ENCODE assay signal across 2 cellular contexts in the genomic region with DNA sequence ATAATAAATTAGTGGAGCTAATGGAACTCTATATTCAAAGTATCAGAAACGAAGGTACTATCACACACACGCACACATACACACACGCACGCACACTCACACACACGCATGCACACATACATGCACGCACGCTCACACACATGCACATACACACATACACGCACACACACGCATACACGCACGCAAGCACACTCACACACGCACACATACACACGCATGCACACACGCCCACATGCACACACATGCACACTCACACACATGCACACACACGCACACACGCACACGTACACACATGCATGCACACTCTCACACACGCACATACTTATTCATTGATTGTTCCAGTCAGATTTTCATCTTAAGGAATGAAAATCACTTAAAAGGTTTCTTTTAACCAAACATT.
TF ChIP-seq lines count a peak whose summit lies in the region.

No MANE protein-coding gene starts in this region.

TF ChIP-seq in HepG2, 621 proteins besides CTCF, POLR2A, EP300 and RAD21:
- TF ChIP-seq, protein P1, sequence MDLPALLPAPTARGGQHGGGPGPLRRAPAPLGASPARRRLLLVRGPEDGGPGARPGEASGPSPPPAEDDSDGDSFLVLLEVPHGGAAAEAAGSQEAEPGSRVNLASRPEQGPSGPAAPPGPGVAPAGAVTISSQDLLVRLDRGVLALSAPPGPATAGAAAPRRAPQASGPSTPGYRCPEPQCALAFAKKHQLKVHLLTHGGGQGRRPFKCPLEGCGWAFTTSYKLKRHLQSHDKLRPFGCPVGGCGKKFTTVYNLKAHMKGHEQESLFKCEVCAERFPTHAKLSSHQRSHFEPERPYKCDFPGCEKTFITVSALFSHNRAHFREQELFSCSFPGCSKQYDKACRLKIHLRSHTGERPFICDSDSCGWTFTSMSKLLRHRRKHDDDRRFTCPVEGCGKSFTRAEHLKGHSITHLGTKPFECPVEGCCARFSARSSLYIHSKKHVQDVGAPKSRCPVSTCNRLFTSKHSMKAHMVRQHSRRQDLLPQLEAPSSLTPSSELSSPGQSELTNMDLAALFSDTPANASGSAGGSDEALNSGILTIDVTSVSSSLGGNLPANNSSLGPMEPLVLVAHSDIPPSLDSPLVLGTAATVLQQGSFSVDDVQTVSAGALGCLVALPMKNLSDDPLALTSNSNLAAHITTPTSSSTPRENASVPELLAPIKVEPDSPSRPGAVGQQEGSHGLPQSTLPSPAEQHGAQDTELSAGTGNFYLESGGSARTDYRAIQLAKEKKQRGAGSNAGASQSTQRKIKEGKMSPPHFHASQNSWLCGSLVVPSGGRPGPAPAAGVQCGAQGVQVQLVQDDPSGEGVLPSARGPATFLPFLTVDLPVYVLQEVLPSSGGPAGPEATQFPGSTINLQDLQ (CRISPR knock-in tag; IDR thresholded peaks at IDR 0.05): no peak
- TF ChIP-seq JUNB (CRISPR knock-in tag; IDR thresholded peaks at IDR 0.05; ENCODE audit: borderline replicate concordance): 0 out of 2 replicates have a peak, but pooled peaks have one; percentile 37

TF ChIP-seq in K562, 482 proteins besides CTCF, POLR2A, EP300 and RAD21:
- TF ChIP-seq, protein P2, sequence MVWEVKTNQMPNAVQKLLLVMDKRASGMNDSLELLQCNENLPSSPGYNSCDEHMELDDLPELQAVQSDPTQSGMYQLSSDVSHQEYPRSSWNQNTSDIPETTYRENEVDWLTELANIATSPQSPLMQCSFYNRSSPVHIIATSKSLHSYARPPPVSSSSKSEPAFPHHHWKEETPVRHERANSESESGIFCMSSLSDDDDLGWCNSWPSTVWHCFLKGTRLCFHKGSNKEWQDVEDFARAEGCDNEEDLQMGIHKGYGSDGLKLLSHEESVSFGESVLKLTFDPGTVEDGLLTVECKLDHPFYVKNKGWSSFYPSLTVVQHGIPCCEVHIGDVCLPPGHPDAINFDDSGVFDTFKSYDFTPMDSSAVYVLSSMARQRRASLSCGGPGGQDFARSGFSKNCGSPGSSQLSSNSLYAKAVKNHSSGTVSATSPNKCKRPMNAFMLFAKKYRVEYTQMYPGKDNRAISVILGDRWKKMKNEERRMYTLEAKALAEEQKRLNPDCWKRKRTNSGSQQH (CRISPR knock-in tag; IDR thresholded peaks at IDR 0.05): peak; percentile 62; the same call in 1 of the 2 replicates
- TF ChIP-seq, protein P3, sequence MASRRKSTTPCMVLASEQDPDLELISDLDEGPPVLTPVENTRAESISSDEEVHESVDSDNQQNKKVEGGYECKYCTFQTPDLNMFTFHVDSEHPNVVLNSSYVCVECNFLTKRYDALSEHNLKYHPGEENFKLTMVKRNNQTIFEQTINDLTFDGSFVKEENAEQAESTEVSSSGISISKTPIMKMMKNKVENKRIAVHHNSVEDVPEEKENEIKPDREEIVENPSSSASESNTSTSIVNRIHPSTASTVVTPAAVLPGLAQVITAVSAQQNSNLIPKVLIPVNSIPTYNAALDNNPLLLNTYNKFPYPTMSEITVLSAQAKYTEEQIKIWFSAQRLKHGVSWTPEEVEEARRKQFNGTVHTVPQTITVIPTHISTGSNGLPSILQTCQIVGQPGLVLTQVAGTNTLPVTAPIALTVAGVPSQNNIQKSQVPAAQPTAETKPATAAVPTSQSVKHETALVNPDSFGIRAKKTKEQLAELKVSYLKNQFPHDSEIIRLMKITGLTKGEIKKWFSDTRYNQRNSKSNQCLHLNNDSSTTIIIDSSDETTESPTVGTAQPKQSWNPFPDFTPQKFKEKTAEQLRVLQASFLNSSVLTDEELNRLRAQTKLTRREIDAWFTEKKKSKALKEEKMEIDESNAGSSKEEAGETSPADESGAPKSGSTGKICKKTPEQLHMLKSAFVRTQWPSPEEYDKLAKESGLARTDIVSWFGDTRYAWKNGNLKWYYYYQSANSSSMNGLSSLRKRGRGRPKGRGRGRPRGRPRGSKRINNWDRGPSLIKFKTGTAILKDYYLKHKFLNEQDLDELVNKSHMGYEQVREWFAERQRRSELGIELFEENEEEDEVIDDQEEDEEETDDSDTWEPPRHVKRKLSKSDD (conservative IDR thresholded peaks at IDR 0.05; ENCODE audit: low read length): no peak
- no peak for TF ChIP-seq SAFB2 (IDR thresholded peaks at IDR 0.05; ENCODE audit: borderline replicate concordance, low read depth, low read length, severe bottlenecking)
- peak; percentile 70; the same call in 1 of the 2 replicates for TF ChIP-seq MYNN (IDR thresholded peaks at IDR 0.05)
- TF ChIP-seq MYNN (CRISPR knock-in tag; IDR thresholded peaks at IDR 0.05): no peak
- TF ChIP-seq ZNF316 (IDR thresholded peaks at IDR 0.05): no peak
- TF ChIP-seq, protein P4, sequence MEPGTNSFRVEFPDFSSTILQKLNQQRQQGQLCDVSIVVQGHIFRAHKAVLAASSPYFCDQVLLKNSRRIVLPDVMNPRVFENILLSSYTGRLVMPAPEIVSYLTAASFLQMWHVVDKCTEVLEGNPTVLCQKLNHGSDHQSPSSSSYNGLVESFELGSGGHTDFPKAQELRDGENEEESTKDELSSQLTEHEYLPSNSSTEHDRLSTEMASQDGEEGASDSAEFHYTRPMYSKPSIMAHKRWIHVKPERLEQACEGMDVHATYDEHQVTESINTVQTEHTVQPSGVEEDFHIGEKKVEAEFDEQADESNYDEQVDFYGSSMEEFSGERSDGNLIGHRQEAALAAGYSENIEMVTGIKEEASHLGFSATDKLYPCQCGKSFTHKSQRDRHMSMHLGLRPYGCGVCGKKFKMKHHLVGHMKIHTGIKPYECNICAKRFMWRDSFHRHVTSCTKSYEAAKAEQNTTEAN (CRISPR knock-in tag; IDR thresholded peaks at IDR 0.05): peak; percentile 98
- no peak for TF ChIP-seq SIX5 (IDR thresholded peaks at IDR 0.05; ENCODE audit: borderline replicate concordance in 1 of 2, insufficient read depth in 1 of 2, low read depth in 1 of 2, low read length in 2 of 2)
- 0 out of 2 replicates have a peak, but pooled peaks have one; percentile 14 for TF ChIP-seq OTX1 (CRISPR knock-in tag; IDR thresholded peaks at IDR 0.05)
- TF ChIP-seq POLR3G (IDR thresholded peaks at IDR 0.05; ENCODE audit: extremely low read depth, insufficient read length, insufficient replicate concordance): no peak
- TF ChIP-seq TRIM24 (IDR thresholded peaks at IDR 0.05): 0 out of 4 replicates have a peak, but pooled peaks of 1 of the 2 experiments have one; percentile 20
- TF ChIP-seq, protein P5, sequence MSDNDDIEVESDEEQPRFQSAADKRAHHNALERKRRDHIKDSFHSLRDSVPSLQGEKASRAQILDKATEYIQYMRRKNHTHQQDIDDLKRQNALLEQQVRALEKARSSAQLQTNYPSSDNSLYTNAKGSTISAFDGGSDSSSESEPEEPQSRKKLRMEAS (CRISPR knock-in tag; IDR thresholded peaks at IDR 0.05): no peak
- TF ChIP-seq, protein P6, sequence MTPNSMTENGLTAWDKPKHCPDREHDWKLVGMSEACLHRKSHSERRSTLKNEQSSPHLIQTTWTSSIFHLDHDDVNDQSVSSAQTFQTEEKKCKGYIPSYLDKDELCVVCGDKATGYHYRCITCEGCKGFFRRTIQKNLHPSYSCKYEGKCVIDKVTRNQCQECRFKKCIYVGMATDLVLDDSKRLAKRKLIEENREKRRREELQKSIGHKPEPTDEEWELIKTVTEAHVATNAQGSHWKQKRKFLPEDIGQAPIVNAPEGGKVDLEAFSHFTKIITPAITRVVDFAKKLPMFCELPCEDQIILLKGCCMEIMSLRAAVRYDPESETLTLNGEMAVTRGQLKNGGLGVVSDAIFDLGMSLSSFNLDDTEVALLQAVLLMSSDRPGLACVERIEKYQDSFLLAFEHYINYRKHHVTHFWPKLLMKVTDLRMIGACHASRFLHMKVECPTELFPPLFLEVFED (CRISPR knock-in tag; conservative IDR thresholded peaks at IDR 0.05): peak; percentile 60; the same call in 1 of the 2 replicates
- TF ChIP-seq LARP7 (IDR thresholded peaks at IDR 0.05): no peak
- no peak for TF ChIP-seq RBM39 (optimal IDR thresholded peaks at IDR 0.05; ENCODE audit: low read depth, low read length)
- TF ChIP-seq, protein P7, sequence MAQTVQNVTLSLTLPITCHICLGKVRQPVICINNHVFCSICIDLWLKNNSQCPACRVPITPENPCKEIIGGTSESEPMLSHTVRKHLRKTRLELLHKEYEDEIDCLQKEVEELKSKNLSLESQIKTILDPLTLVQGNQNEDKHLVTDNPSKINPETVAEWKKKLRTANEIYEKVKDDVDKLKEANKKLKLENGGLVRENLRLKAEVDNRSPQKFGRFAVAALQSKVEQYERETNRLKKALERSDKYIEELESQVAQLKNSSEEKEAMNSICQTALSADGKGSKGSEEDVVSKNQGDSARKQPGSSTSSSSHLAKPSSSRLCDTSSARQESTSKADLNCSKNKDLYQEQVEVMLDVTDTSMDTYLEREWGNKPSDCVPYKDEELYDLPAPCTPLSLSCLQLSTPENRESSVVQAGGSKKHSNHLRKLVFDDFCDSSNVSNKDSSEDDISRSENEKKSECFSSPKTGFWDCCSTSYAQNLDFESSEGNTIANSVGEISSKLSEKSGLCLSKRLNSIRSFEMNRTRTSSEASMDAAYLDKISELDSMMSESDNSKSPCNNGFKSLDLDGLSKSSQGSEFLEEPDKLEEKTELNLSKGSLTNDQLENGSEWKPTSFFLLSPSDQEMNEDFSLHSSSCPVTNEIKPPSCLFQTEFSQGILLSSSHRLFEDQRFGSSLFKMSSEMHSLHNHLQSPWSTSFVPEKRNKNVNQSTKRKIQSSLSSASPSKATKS (CRISPR knock-in tag; IDR thresholded peaks at IDR 0.05): no peak
- no peak for TF ChIP-seq RB1 (IDR thresholded peaks at IDR 0.05; ENCODE audit: low read depth)
- TF ChIP-seq, protein P8, sequence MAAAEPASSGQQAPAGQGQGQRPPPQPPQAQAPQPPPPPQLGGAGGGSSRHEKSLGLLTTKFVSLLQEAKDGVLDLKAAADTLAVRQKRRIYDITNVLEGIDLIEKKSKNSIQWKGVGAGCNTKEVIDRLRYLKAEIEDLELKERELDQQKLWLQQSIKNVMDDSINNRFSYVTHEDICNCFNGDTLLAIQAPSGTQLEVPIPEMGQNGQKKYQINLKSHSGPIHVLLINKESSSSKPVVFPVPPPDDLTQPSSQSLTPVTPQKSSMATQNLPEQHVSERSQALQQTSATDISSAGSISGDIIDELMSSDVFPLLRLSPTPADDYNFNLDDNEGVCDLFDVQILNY (CRISPR knock-in tag; IDR thresholded peaks at IDR 0.05): no peak
- TF ChIP-seq SNIP1 (IDR thresholded peaks at IDR 0.05; ENCODE audit: low read depth): no peak
